1 cellular context compared by ENCODE assay signal in genomic region chr5:61245936-61246335, GRCh38.
TF ChIP-seq lines count a peak whose summit lies in the region.

No MANE protein-coding gene starts in this region.

TF ChIP-seq in HepG2, 621 proteins besides CTCF, POLR2A, EP300 and RAD21 (continued from another document):
- no peak for TF ChIP-seq E2F2 (CRISPR knock-in tag; IDR thresholded peaks at IDR 0.05; ENCODE audit: borderline replicate concordance)
- TF ChIP-seq SRSF1 (optimal IDR thresholded peaks at IDR 0.05; ENCODE audit: low read depth, low read length): no peak
- TF ChIP-seq RFXAP (CRISPR knock-in tag; IDR thresholded peaks at IDR 0.05; ENCODE audit: borderline replicate concordance): no peak
- no peak for TF ChIP-seq STAT5B (CRISPR knock-in tag; IDR thresholded peaks at IDR 0.05)
